ENCODE assay signal across 8 cellular contexts in genomic region chr19:12774588-12775555, GRCh38. TPM values are rescaled to one million over a fixed set of nuclear protein-coding genes. Genes with fewer than 3 reads are reported as not detected.
DNase-seq lines count a peak whose midpoint lies in the region; ATAC-seq and TF ChIP-seq lines count a peak whose summit lies in the region.

A gene with protein sequence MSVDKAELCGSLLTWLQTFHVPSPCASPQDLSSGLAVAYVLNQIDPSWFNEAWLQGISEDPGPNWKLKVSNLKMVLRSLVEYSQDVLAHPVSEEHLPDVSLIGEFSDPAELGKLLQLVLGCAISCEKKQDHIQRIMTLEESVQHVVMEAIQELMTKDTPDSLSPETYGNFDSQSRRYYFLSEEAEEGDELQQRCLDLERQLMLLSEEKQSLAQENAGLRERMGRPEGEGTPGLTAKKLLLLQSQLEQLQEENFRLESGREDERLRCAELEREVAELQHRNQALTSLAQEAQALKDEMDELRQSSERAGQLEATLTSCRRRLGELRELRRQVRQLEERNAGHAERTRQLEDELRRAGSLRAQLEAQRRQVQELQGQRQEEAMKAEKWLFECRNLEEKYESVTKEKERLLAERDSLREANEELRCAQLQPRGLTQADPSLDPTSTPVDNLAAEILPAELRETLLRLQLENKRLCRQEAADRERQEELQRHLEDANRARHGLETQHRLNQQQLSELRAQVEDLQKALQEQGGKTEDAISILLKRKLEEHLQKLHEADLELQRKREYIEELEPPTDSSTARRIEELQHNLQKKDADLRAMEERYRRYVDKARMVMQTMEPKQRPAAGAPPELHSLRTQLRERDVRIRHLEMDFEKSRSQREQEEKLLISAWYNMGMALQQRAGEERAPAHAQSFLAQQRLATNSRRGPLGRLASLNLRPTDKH (minus strand): TSS chr19:12775552. CDS start chr19:12775449, 103 bp downstream.

- peak within 1 kb of the TSS; percentile 89 for H2AFZ ChIP-seq in PC-3 (ENCODE audit: low read length)

- H3K9me3 ChIP-seq in PC-3 (ENCODE audit: low read length) (no peaks in the 10 kb centered on the region), liver (ENCODE audit: control insufficient read depth in 4 of 4, low read length in 3 of 4) (no peaks in the 10 kb centered on the region)

- H3K36me3 ChIP-seq in PC-3 (ENCODE audit: low read depth, low read length), result peaks cover 5% of the 10 kb centered on the region; the same call in 1 of the 2 replicates
- H3K36me3 ChIP-seq in liver (ENCODE audit: control insufficient read depth in 4 of 4, insufficient read depth in 3 of 4, low read depth in 1 of 4, low read length in 3 of 4), result peaks cover 2 to 14% (median 4%) of the 10 kb centered on the region in 4 donors

- no peaks in the 10 kb centered on the region for H3K27me3 ChIP-seq in PC-3 (ENCODE audit: low read length)
- H3K27me3 ChIP-seq in liver (ENCODE audit: control insufficient read depth in 4 of 4, insufficient read depth in 4 of 4, low read length in 3 of 4), result no peaks in the 10 kb centered on the region

- ATAC-seq in HG02798 (IDR thresholded peaks at IDR 0.05; ENCODE audit: poor library complexity, unreplicated experiment) (peak; percentile 7), PC-3 (peak; percentile 46)

- H3K4me2 ChIP-seq in PC-3 (ENCODE audit: low read length), result peak within 1 kb of the TSS; percentile 94

- POLR2A ChIA-PET in PC-3 (lab: Charles Lee; ENCODE audit: unreplicated experiment), result no interaction called here

- intact Hi-C loops in PC-3 (cut with micrococcal nuclease), result loop anchor here (5.0 kb wide), 1 partner anchor 72 kb away; no protein-coding TSS in a partner anchor

- BruUV-seq in PC-3 (replicated peaks; lab: Mats Ljungman, UMichigan), result TSS peak; percentile 44

- H3K27ac ChIP-seq in PC-3 (ENCODE audit: low read length), result peak within 1 kb of the TSS; percentile 91
- H3K27ac ChIP-seq in liver (ENCODE audit: low read depth in 1 of 2, low read length in 2 of 2), result peak within 1 kb of the TSS; percentile 75 to 85

- no peaks in the 10 kb centered on the region for H4K20me1 ChIP-seq in PC-3 (ENCODE audit: low read length)

- CTCF ChIA-PET in PC-3 (lab: Charles Lee), result interaction anchor here (0.6 to 1.4 kb wide), 2 partner anchors 21 to 203 kb away, joined by 4 to 5 read pairs; no protein-coding TSS in a partner anchor

- H3F3A ChIP-seq in PC-3 (ENCODE audit: low read length, unreplicated experiment), result peaks cover 4% of the 10 kb centered on the region

- TF ChIP-seq CTCF in PC-3 (conservative IDR thresholded peaks at IDR 0.05; ENCODE audit: low read depth, low read length) (no peak), choroid plexus epithelial cell (conservative IDR thresholded peaks at IDR 0.05; ENCODE audit: low read depth, low read length) (no peak), liver (IDR thresholded peaks at IDR 0.05; ENCODE audit: low read depth, low read length, missing input control) (no peak), subcutaneous adipose tissue (IDR thresholded peaks at IDR 0.05; ENCODE audit: low read depth) (no peak)

- H3K4me3 ChIP-seq in PC-3 (ENCODE audit: low read length) (peak within 1 kb of the TSS; percentile 79), choroid plexus epithelial cell (ENCODE audit: low read depth, low read length) (peak within 1 kb of the TSS; percentile 76), liver (ENCODE audit: low read depth in 1 of 3, low read length in 3 of 3) (peak within 1 kb of the TSS; percentile 72 to 83 (median 79))

- H3K4me1 ChIP-seq in PC-3 (ENCODE audit: insufficient read depth, low read length), result peaks cover 30% of the 10 kb centered on the region
- peaks cover 12 to 27% (median 21%) of the 10 kb centered on the region in 4 donors for H3K4me1 ChIP-seq in liver (ENCODE audit: control insufficient read depth in 4 of 4, insufficient read depth in 4 of 4, low read length in 3 of 4)

- no peak for TF ChIP-seq RAD21 in liver (IDR thresholded peaks at IDR 0.05)

- no peaks in the 10 kb centered on the region for H3K79me2 ChIP-seq in PC-3 (ENCODE audit: low read length)

- H3K9me2 ChIP-seq in PC-3 (replicated peaks; ENCODE audit: low read length), result no peaks in the 10 kb centered on the region

- 20% methylated on average over 58 of the region's 58 CpGs for WGBS in liver

- DNase-seq in COLO668 (lab: John Stamatoyannopoulos, UW; ENCODE audit: unreplicated experiment) (peak; percentile 99), PC-3 (peak; percentile 97), choroid plexus epithelial cell (ENCODE audit: low read depth) (no peak), 8988T (no peak), NCI-H524 (lab: John Stamatoyannopoulos, UW) (no peak)

- H3K9ac ChIP-seq in PC-3 (ENCODE audit: low read length), result peak within 1 kb of the TSS; percentile 89
- H3K9ac ChIP-seq in liver (ENCODE audit: low read depth in 1 of 2, low read length in 2 of 2), result peak within 1 kb of the TSS in 1 of 2 donors; percentile 7

TF ChIP-seq in liver, 16 proteins besides CTCF, POLR2A, EP300 and RAD21:
- TF ChIP-seq FOXA1 (IDR thresholded peaks at IDR 0.05) (no peak), HNF4G (IDR thresholded peaks at IDR 0.05) (peak; percentile 9), RXRA (IDR thresholded peaks at IDR 0.05) (peak; percentile 8 to 11), HNF4A (conservative IDR thresholded peaks at IDR 0.05) (peak; percentile 38 to 66), EGR1 (IDR thresholded peaks at IDR 0.05; ENCODE audit: low read depth in 2 of 2) (no peak), YY1 (IDR thresholded peaks at IDR 0.05) (no peak), NR2F2 (IDR thresholded peaks at IDR 0.05) (no peak)
- TF ChIP-seq, protein P1, sequence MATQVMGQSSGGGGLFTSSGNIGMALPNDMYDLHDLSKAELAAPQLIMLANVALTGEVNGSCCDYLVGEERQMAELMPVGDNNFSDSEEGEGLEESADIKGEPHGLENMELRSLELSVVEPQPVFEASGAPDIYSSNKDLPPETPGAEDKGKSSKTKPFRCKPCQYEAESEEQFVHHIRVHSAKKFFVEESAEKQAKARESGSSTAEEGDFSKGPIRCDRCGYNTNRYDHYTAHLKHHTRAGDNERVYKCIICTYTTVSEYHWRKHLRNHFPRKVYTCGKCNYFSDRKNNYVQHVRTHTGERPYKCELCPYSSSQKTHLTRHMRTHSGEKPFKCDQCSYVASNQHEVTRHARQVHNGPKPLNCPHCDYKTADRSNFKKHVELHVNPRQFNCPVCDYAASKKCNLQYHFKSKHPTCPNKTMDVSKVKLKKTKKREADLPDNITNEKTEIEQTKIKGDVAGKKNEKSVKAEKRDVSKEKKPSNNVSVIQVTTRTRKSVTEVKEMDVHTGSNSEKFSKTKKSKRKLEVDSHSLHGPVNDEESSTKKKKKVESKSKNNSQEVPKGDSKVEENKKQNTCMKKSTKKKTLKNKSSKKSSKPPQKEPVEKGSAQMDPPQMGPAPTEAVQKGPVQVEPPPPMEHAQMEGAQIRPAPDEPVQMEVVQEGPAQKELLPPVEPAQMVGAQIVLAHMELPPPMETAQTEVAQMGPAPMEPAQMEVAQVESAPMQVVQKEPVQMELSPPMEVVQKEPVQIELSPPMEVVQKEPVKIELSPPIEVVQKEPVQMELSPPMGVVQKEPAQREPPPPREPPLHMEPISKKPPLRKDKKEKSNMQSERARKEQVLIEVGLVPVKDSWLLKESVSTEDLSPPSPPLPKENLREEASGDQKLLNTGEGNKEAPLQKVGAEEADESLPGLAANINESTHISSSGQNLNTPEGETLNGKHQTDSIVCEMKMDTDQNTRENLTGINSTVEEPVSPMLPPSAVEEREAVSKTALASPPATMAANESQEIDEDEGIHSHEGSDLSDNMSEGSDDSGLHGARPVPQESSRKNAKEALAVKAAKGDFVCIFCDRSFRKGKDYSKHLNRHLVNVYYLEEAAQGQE (IDR thresholded peaks at IDR 0.05), result no peak
- TF ChIP-seq, protein P2, sequence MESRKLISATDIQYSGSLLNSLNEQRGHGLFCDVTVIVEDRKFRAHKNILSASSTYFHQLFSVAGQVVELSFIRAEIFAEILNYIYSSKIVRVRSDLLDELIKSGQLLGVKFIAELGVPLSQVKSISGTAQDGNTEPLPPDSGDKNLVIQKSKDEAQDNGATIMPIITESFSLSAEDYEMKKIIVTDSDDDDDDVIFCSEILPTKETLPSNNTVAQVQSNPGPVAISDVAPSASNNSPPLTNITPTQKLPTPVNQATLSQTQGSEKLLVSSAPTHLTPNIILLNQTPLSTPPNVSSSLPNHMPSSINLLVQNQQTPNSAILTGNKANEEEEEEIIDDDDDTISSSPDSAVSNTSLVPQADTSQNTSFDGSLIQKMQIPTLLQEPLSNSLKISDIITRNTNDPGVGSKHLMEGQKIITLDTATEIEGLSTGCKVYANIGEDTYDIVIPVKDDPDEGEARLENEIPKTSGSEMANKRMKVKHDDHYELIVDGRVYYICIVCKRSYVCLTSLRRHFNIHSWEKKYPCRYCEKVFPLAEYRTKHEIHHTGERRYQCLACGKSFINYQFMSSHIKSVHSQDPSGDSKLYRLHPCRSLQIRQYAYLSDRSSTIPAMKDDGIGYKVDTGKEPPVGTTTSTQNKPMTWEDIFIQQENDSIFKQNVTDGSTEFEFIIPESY (IDR thresholded peaks at IDR 0.05), result no peak
- TF ChIP-seq, protein P3, sequence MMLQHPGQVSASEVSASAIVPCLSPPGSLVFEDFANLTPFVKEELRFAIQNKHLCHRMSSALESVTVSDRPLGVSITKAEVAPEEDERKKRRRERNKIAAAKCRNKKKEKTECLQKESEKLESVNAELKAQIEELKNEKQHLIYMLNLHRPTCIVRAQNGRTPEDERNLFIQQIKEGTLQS (IDR thresholded peaks at IDR 0.05), result no peak

RNA-seq across cellular contexts. Expression of the gene that starts here (rescaled TPM):
- total RNA-seq in PC-3 (2014; rRNA removed) (95.2 and 95.7 TPM in 2 replicates), liver (10 to 100 TPM; 11.3 to 36.4 TPM), subcutaneous adipose tissue (100 to 1,000 TPM in 1 of 4 donors, 10 to 100 TPM in 3; 17.1 to 290 (median 36.9) TPM)
- polyA plus RNA-seq in liver, result 10 to 100 TPM; 12.9 to 17.0 TPM

Comparison
In these comparisons a context has a peak if more than half of its experiments do, and no peak if none do; other contexts are left out.
1. DNase-seq: peak in COLO668 (single experiment) and PC-3 (single experiment); none in choroid plexus epithelial cell (single experiment), 8988T (single experiment) and NCI-H524 (0 of 2).
2. Peak in every context shown above with its lines, with median percentiles within 50 percentile points of each other: H3K4me3 ChIP-seq.